In genomic region chr1:230068952-230069684, GRCh38 we compare ENCODE assay signal across 8 cellular contexts.
DNase-seq lines count a peak whose midpoint lies in the region; ATAC-seq lines count a peak whose summit lies in the region.

No MANE protein-coding gene starts in this region.

- peaks cover 28% of the 10 kb centered on the region for H3K36me3 Mint-ChIP-seq in activated T-cell treated with anti-CD3 and anti-CD28 coated beads, Interleukin-2, amount 50 U/mL, for 24 hours (ENCODE audit: low read depth)

- H3K27ac Mint-ChIP-seq in activated T-cell treated with anti-CD3 and anti-CD28 coated beads, Interleukin-2, amount 50 U/mL, for 24 hours = peak overlapping the region; percentile 90

- peaks cover 10 to 32% of the 10 kb centered on the region in 2 donors for H3K4me1 ChIP-seq in muscle layer of duodenum (ENCODE audit: control insufficient read depth in 1 of 2, insufficient read depth in 2 of 2, low read length in 2 of 2)

- H3K27ac ChIP-seq in muscle layer of duodenum (ENCODE audit: low read length) = peak overlapping the region; percentile 66

- H3K36me3 ChIP-seq in muscle layer of duodenum (ENCODE audit: control insufficient read depth in 1 of 2, insufficient read depth in 2 of 2, low read length in 2 of 2) = no peaks in the 10 kb centered on the region

- H3K4me3 ChIP-seq in muscle layer of duodenum (ENCODE audit: low read depth in 1 of 2, low read length in 2 of 2) = peak overlapping the region; percentile 87 to 89

- no peaks in the 10 kb centered on the region for H3K9me3 ChIP-seq in muscle layer of duodenum (ENCODE audit: control insufficient read depth in 1 of 2, low read length in 2 of 2)

- ATAC-seq in HG03520 (IDR thresholded peaks at IDR 0.05; ENCODE audit: unreplicated experiment) = no peak
- ATAC-seq in HG03196 (IDR thresholded peaks at IDR 0.05; ENCODE audit: unreplicated experiment) = no peak

- no peaks in the 10 kb centered on the region for H3K27me3 Mint-ChIP-seq in activated T-cell treated with anti-CD3 and anti-CD28 coated beads, Interleukin-2, amount 50 U/mL, for 24 hours

- peak overlapping the region; percentile 86 for H3K4me3 Mint-ChIP-seq in activated T-cell treated with anti-CD3 and anti-CD28 coated beads, Interleukin-2, amount 50 U/mL, for 24 hours

- no peaks in the 10 kb centered on the region for H3K27me3 ChIP-seq in muscle layer of duodenum (ENCODE audit: low read depth, low read length)

- no peak for DNase-seq in activated T-cell treated with anti-CD3 and anti-CD28 coated beads, Interleukin-2, amount 50 U/mL, for 24 hours
- no peak for DNase-seq in activated T-cell treated with anti-CD3 and anti-CD28 coated beads for 4 hours
- peak; percentile 6 for DNase-seq in NCI-H748 treated with DMSO at 0.1 percent for 48 hours (lab: John Stamatoyannopoulos, UW)
- peak; percentile 29 for DNase-seq in cerebellar cortex (ENCODE audit: low spot score)
- no peak for DNase-seq in NCI-H2171 (lab: John Stamatoyannopoulos, UW)

- peaks cover 7% of the 10 kb centered on the region for H3K9me3 Mint-ChIP-seq in activated T-cell treated with anti-CD3 and anti-CD28 coated beads, Interleukin-2, amount 50 U/mL, for 24 hours

- H3K4me1 Mint-ChIP-seq in activated T-cell treated with anti-CD3 and anti-CD28 coated beads, Interleukin-2, amount 50 U/mL, for 24 hours (ENCODE audit: low read depth) = peaks cover 68% of the 10 kb centered on the region

Comparison
In these comparisons a context has a peak if more than half of its experiments do, and no peak if none do; other contexts are left out.
1. DNase-seq: peak in NCI-H748 treated with DMSO at 0.1 percent for 48 hours (single experiment) and cerebellar cortex (single experiment); none in activated T-cell treated with anti-CD3 and anti-CD28 coated beads, Interleukin-2, amount 50 U/mL, for 24 hours (single experiment), activated T-cell treated with anti-CD3 and anti-CD28 coated beads for 4 hours (single experiment) and NCI-H2171 (single experiment).